11 cellular contexts compared by ENCODE assay signal in genomic region chr5:81268797-81269196, GRCh38. TPM values are rescaled to one million over a fixed set of nuclear protein-coding genes. Genes with fewer than 3 reads are reported as not detected.
DNase-seq lines count a peak whose midpoint lies in the region; ATAC-seq, FAIRE-seq and TF ChIP-seq lines count a peak whose summit lies in the region.
"Had no signal": no experiment of that assay in that cellular context is flagged by ENCODE, and none has a peak within 500 bp of the region (broad histone marks: within the 10 kb centered on the region; RNA-seq: fewer than 3 reads in every experiment).

No MANE protein-coding gene starts in this region.

- H3K36me3 ChIP-seq in HepG2 (replicated peaks in 1 of 2; ENCODE audit: control insufficient read depth in 1 of 2, insufficient read depth in 2 of 2, low read length in 2 of 2) = no peaks in the 10 kb centered on the region
- H3K36me3 ChIP-seq: uterus had no signal

- H3K4me1 Mint-ChIP-seq in activated naive CD4-positive, alpha-beta T cell treated with anti-CD3 and anti-CD28 coated beads for 36 hours (ENCODE audit: low read depth) = peaks cover 10% of the 10 kb centered on the region

- DNase-seq in AG08396 (ENCODE audit: low spot score) = peak; percentile 72
- peak; percentile 68 for DNase-seq in HS-5 (ENCODE audit: low read depth)
- peak; percentile 82 for DNase-seq in astrocyte of the hippocampus (ENCODE audit: low read depth, low spot score)
- DNase-seq in HepG2 (ENCODE audit: low spot score) = peak; percentile 54
- no peak for DNase-seq in activated CD8-positive, alpha-beta memory T cell treated with anti-CD3 and anti-CD28 coated beads, Interleukin-2, amount 50 U/mL, for 4 hours
- no peak for DNase-seq in hypothalamus (lab: John Stamatoyannopoulos, UW)
- DNase-seq in activated naive CD4-positive, alpha-beta T cell treated with anti-CD3 and anti-CD28 coated beads for 36 hours = no peak
- DNase-seq in Right ventricle myocardium inferior (ENCODE audit: missing footprints) = no peak
- DNase-seq: NCI-H187, uterus had no signal

- H3K9me3 ChIP-seq in HepG2 (ENCODE audit: low read length) = no peaks in the 10 kb centered on the region

- H3K9me3 Mint-ChIP-seq in activated naive CD4-positive, alpha-beta T cell treated with anti-CD3 and anti-CD28 coated beads for 36 hours = peaks cover 19% of the 10 kb centered on the region

- TF ChIP-seq POLR2A in HepG2 (IDR thresholded peaks at IDR 0.05; ENCODE audit: insufficient read depth in 1 of 2, low read depth in 2 of 2, low read length in 2 of 2) = no peak

- H3K27me3 ChIP-seq in HepG2 (ENCODE audit: control insufficient read depth in 1 of 2, insufficient read depth in 2 of 2, low read length in 2 of 2) = no peaks in the 10 kb centered on the region
- H3K27me3 ChIP-seq: uterus had no signal

- H4K20me1 ChIP-seq in HepG2 (ENCODE audit: insufficient read depth, low read length) = no peaks in the 10 kb centered on the region

- H3K4me1 ChIP-seq in HepG2 (ENCODE audit: insufficient read depth, low read length) = peaks cover 29% of the 10 kb centered on the region
- H3K4me1 ChIP-seq: uterus had no signal

- no peak overlapping the region for H3K9ac ChIP-seq in HepG2 (ENCODE audit: insufficient read depth, low read depth, low read length)

- H3K27ac Mint-ChIP-seq in activated naive CD4-positive, alpha-beta T cell treated with anti-CD3 and anti-CD28 coated beads for 36 hours = no peak overlapping the region

- H2AFZ ChIP-seq in HepG2 (ENCODE audit: low read length) = no peak overlapping the region

- in situ Hi-C loops in HepG2 (cut with HindIII; ENCODE audit: extremely low pct_ligation_motif_present, low pct_unique_long_range_greater_than_20kb) = no loop called here

- TF ChIP-seq EP300 in HepG2 (IDR thresholded peaks at IDR 0.05; ENCODE audit: low read depth in 2 of 2, low read length in 2 of 2) (peak in 1 of 2 experiments; percentile 49; a peak in 1 of 4 replicates), HepG2 (CRISPR knock-in tag; IDR thresholded peaks at IDR 0.05; ENCODE audit: borderline replicate concordance) (no peak)

- TF ChIP-seq CTCF in HepG2 (CRISPR knock-in tag; IDR thresholded peaks at IDR 0.05) = no peak

- CTCF ChIA-PET in HepG2 (lab: Yijun Ruan, JAX; ENCODE audit: low intra/inter-chr PET ratio, low total read pairs) = no interaction called here
- CTCF ChIA-PET in activated naive CD4-positive, alpha-beta T cell treated with anti-CD3 and anti-CD28 coated beads for 36 hours (lab: Charles Lee) = no interaction called here

- POLR2A ChIA-PET in HepG2 (lab: Yijun Ruan, JAX) = interaction anchor here (0.8 kb wide), 1 partner anchor 36 kb away, joined by 3 read pairs; the partner anchor contains the start of gene CKMT2

- H3K79me2 ChIP-seq in HepG2 (ENCODE audit: insufficient read depth, low read length) = peaks cover 10% of the 10 kb centered on the region

- BruUV-seq in HepG2 (replicated peaks; lab: Mats Ljungman, UMichigan) = no TSS peak

- ATAC-seq in HepG2 = peak; percentile 87
- no peak for ATAC-seq in Right ventricle myocardium inferior

- H3K27ac ChIP-seq in HepG2 (ENCODE audit: extremely low read length, insufficient read depth, low read length) = no peak overlapping the region

- no peak overlapping the region for H3K4me3 ChIP-seq in HepG2 (replicated peaks in 1 of 3; ENCODE audit: insufficient read depth in 1 of 3, low read depth in 2 of 3, low read length in 3 of 3)
- H3K4me3 ChIP-seq: uterus had no signal

- H3K4me3 Mint-ChIP-seq in activated naive CD4-positive, alpha-beta T cell treated with anti-CD3 and anti-CD28 coated beads for 36 hours = no peak overlapping the region

- no peaks in the 10 kb centered on the region for H3K27me3 Mint-ChIP-seq in activated naive CD4-positive, alpha-beta T cell treated with anti-CD3 and anti-CD28 coated beads for 36 hours (ENCODE audit: low read depth)

- no peak for FAIRE-seq in HepG2 (lab: Jason Lieb, UNC)
- FAIRE-seq: D721Med had no signal

- no peak for TF ChIP-seq RAD21 in HepG2 (CRISPR knock-in tag; IDR thresholded peaks at IDR 0.05)

- WGBS in HepG2 (ENCODE audit: low lambda C conversion rate) = 44% methylated on average over 1 of the region's 1 CpG

- peaks cover 26% of the 10 kb centered on the region for H3K36me3 Mint-ChIP-seq in activated naive CD4-positive, alpha-beta T cell treated with anti-CD3 and anti-CD28 coated beads for 36 hours (ENCODE audit: low read depth)

- intact Hi-C loops in HepG2 (cut with micrococcal nuclease; ENCODE audit: unreplicated experiment) = no loop called here
- intact Hi-C loops in activated naive CD4-positive, alpha-beta T cell treated with anti-CD3 and anti-CD28 coated beads for 36 hours (cut with micrococcal nuclease) = no loop called here
- intact Hi-C loops in Right ventricle myocardium inferior (cut with DNase I) = no loop called here

- H3K4me2 ChIP-seq in HepG2 (ENCODE audit: low read depth, low read length) = no peak overlapping the region

TF ChIP-seq in HepG2, 621 proteins besides CTCF, POLR2A, EP300 and RAD21 (continues in another document):
- TF ChIP-seq, protein P1, sequence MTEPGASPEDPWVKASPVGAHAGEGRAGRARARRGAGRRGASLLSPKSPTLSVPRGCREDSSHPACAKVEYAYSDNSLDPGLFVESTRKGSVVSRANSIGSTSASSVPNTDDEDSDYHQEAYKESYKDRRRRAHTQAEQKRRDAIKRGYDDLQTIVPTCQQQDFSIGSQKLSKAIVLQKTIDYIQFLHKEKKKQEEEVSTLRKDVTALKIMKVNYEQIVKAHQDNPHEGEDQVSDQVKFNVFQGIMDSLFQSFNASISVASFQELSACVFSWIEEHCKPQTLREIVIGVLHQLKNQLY (CRISPR knock-in tag; IDR thresholded peaks at IDR 0.05) = peak; percentile 60; the same call in 1 of the 2 replicates

RNA-seq across cellular contexts. Expression of gene ZCCHC9, which starts 32.6 kb away (rescaled TPM):
- total RNA-seq in HepG2 (2016; rRNA removed; fragmentation: Illumina TruSeq; extraction: Trizol) = 52.5 and 70.7 TPM in 2 replicates
- total RNA-seq in HepG2 (2016; cell fraction: cytosol; rRNA removed; fragmentation: Illumina TruSeq; extraction: Trizol; ENCODE audit: low read depth) = 25.2 and 26.8 TPM in 2 replicates
- 52.8 and 69.9 TPM in 2 replicates for total RNA-seq in HepG2 (2016; cell fraction: insoluble cytoplasmic fraction; rRNA removed; fragmentation: Illumina TruSeq; extraction: Trizol)
- 46.9 and 48.3 TPM in 2 replicates for total RNA-seq in HepG2 (2016; cell fraction: membrane; rRNA removed; fragmentation: Illumina TruSeq; extraction: Trizol)
- 26.3 and 28.6 TPM in 2 replicates for total RNA-seq in HepG2 (2016; cell fraction: nucleus; rRNA removed; fragmentation: Illumina TruSeq; extraction: Trizol)
- polyA plus RNA-seq in HepG2 (2011; rRNA removed) = 20.1 and 28.7 TPM in 2 replicates
- 10.2 and 15.7 TPM in 2 replicates for polyA plus RNA-seq in HepG2 (2011; cell fraction: cytosol; rRNA removed)
- polyA plus RNA-seq in HepG2 (2011; cell fraction: nucleus; rRNA removed) = 7.6 and 12.3 TPM in 2 replicates
- polyA plus RNA-seq in HepG2 (2012) = 29.6 and 38.6 TPM in 2 replicates
- polyA plus RNA-seq in HepG2 (2016; cell fraction: cytosol; fragmentation: Illumina TruSeq; extraction: Trizol; ENCODE audit: low read depth) = 26.9 and 35.4 TPM in 2 replicates
- 89.5 and 100 TPM in 2 replicates for polyA plus RNA-seq in HepG2 (2016; cell fraction: insoluble cytoplasmic fraction; fragmentation: Illumina TruSeq; extraction: Trizol; ENCODE audit: low read depth)
- polyA plus RNA-seq in HepG2 (2016; cell fraction: membrane; fragmentation: Illumina TruSeq; extraction: Trizol; ENCODE audit: low read depth) = 41.3 and 43.4 TPM in 2 replicates
- polyA plus RNA-seq in HepG2 (2016; cell fraction: nucleus; fragmentation: Illumina TruSeq; extraction: Trizol; ENCODE audit: insufficient read depth, low read depth) = 57.8 and 58.2 TPM in 2 replicates
- 3.6 and 4.8 TPM in 2 replicates for polyA minus RNA-seq in HepG2 (2011; rRNA and poly(A)+ RNA removed; ENCODE audit: low replicate concordance)
- polyA minus RNA-seq in HepG2 (2011; cell fraction: cytosol; rRNA and poly(A)+ RNA removed) = 9.1 and 10.1 TPM in 2 replicates
- polyA minus RNA-seq in HepG2 (2011; cell fraction: nucleus; rRNA and poly(A)+ RNA removed) = 15.5 and 19.0 TPM in 2 replicates
- 10 to 100 TPM; 31.8 to 33.5 TPM for total RNA-seq in activated naive CD4-positive, alpha-beta T cell treated with anti-CD3 and anti-CD28 coated beads for 36 hours
- 10.8 TPM for total RNA-seq in Right ventricle myocardium inferior

RNA-seq across cellular contexts. Expression of gene CKMT2, which starts 35.7 kb away (rescaled TPM):
- total RNA-seq in HepG2 (2016; rRNA removed; fragmentation: Illumina TruSeq; extraction: Trizol) = 0.69 and 1.2 TPM in 2 replicates
- total RNA-seq in HepG2 (2016; cell fraction: cytosol; rRNA removed; fragmentation: Illumina TruSeq; extraction: Trizol; ENCODE audit: low read depth) = 0.26 and 0.40 TPM in 2 replicates
- 0.86 and 2.7 TPM in 2 replicates for total RNA-seq in HepG2 (2016; cell fraction: insoluble cytoplasmic fraction; rRNA removed; fragmentation: Illumina TruSeq; extraction: Trizol)
- 0.34 TPM in 1 of 2 replicates, not detected in the other for total RNA-seq in HepG2 (2016; cell fraction: membrane; rRNA removed; fragmentation: Illumina TruSeq; extraction: Trizol)
- 1.6 and 2.3 TPM in 2 replicates for total RNA-seq in HepG2 (2016; cell fraction: nucleus; rRNA removed; fragmentation: Illumina TruSeq; extraction: Trizol)
- polyA plus RNA-seq in HepG2 (2011; rRNA removed) = 8.8 and 11.5 TPM in 2 replicates
- 5.2 and 9.5 TPM in 2 replicates for polyA plus RNA-seq in HepG2 (2011; cell fraction: cytosol; rRNA removed)
- polyA plus RNA-seq in HepG2 (2011; cell fraction: nucleus; rRNA removed) = 37.6 and 43.4 TPM in 2 replicates
- polyA plus RNA-seq in HepG2 (2012) = 2.9 and 3.0 TPM in 2 replicates
- not detected in 2 replicates for polyA plus RNA-seq in HepG2 (2016; cell fraction: cytosol; fragmentation: Illumina TruSeq; extraction: Trizol; ENCODE audit: low read depth)
- polyA plus RNA-seq in HepG2 (2016; cell fraction: insoluble cytoplasmic fraction; fragmentation: Illumina TruSeq; extraction: Trizol; ENCODE audit: low read depth) = 0.56 and 0.89 TPM in 2 replicates
- polyA plus RNA-seq in HepG2 (2016; cell fraction: membrane; fragmentation: Illumina TruSeq; extraction: Trizol; ENCODE audit: low read depth) = 0.26 and 0.47 TPM in 2 replicates
- 1.3 and 1.8 TPM in 2 replicates for polyA plus RNA-seq in HepG2 (2016; cell fraction: nucleus; fragmentation: Illumina TruSeq; extraction: Trizol; ENCODE audit: insufficient read depth, low read depth)
- polyA minus RNA-seq in HepG2 (2011; rRNA and poly(A)+ RNA removed; ENCODE audit: low replicate concordance) = 23.5 TPM in 1 of 2 replicates, not detected in the other
- polyA minus RNA-seq in HepG2 (2011; cell fraction: cytosol; rRNA and poly(A)+ RNA removed) = 5.5 and 5.6 TPM in 2 replicates
- 15.1 and 15.5 TPM in 2 replicates for polyA minus RNA-seq in HepG2 (2011; cell fraction: nucleus; rRNA and poly(A)+ RNA removed)
- not detected for total RNA-seq in activated naive CD4-positive, alpha-beta T cell treated with anti-CD3 and anti-CD28 coated beads for 36 hours
- 1,804 TPM for total RNA-seq in Right ventricle myocardium inferior

Comparison
In these comparisons a context has a peak if more than half of its experiments do, and no peak if none do; other contexts are left out.
1. DNase-seq: peak in AG08396 (single experiment), HS-5 (single experiment), astrocyte of the hippocampus (single experiment) and HepG2 (single experiment); none in activated CD8-positive, alpha-beta memory T cell treated with anti-CD3 and anti-CD28 coated beads, Interleukin-2, amount 50 U/mL, for 4 hours (single experiment), hypothalamus (0 of 51), activated naive CD4-positive, alpha-beta T cell treated with anti-CD3 and anti-CD28 coated beads for 36 hours (single experiment) and Right ventricle myocardium inferior (single experiment).
2. RNA of gene CKMT2, which starts 35.7 kb away (total RNA-seq): 1,804 TPM in Right ventricle myocardium inferior (single experiment); 0.26 to 2.7 TPM in HepG2 and not detected in activated naive CD4-positive, alpha-beta T cell treated with anti-CD3 and anti-CD28 coated beads for 36 hours; every median in the first group is over 100 times any median in the second.